ENCODE assay signal across 17 cellular contexts in the genomic region with DNA sequence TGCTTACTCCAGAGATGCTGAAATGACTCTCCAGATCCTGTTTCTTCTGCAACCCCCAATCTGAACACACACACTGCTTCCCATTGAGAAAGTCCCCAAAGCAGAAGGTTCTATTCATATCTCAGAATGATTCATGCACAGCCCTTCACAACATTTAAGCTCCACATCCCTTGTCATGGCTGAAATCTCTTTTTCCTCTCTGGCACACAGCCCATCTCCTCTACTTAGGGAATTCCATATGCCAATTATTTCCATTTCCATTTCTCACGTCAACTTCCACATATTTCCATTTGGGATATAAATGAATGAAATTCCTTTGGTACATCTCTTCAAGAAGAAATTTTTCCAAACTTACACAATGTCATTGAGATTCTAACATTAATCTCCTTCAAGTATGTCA.
A peak's percentile ranks its signal among the peaks of the same experiment; 100 is the strongest.
DNase-seq lines count a peak whose midpoint lies in the region; ATAC-seq and TF ChIP-seq lines count a peak whose summit lies in the region.
"Had no signal": no experiment of that assay in that cellular context is flagged by ENCODE, and none has a peak within 500 bp of the region (broad histone marks: within the 10 kb centered on the region; RNA-seq: fewer than 3 reads in every experiment).

No MANE protein-coding gene starts in this region.

- intact Hi-C loops in left lung (cut with DNase I), result no loop called here

- H3K27ac ChIP-seq in left lung, result no peak overlapping the region
- H3K27ac ChIP-seq: thyroid gland had no signal

- no peak for ATAC-seq in HG02973 (IDR thresholded peaks at IDR 0.05; ENCODE audit: unreplicated experiment)
- no peak for ATAC-seq in left lung
- ATAC-seq in GM19463 (IDR thresholded peaks at IDR 0.05; ENCODE audit: unreplicated experiment), result no peak
- ATAC-seq: HepG2 had no signal

- H3K4me3 ChIP-seq in choroid plexus epithelial cell (ENCODE audit: low read depth, low read length) (no peak overlapping the region), left lung (no peak overlapping the region)
- H3K4me3 ChIP-seq: thyroid gland had no signal

- H3K27me3 ChIP-seq in left lung, result no peaks in the 10 kb centered on the region
- H3K27me3 ChIP-seq: thyroid gland had no signal

- no peaks in the 10 kb centered on the region for H3K9me3 ChIP-seq in left lung
- H3K9me3 ChIP-seq: thyroid gland had no signal

- H3K4me1 ChIP-seq in left lung, result no peaks in the 10 kb centered on the region
- H3K4me1 ChIP-seq: thyroid gland had no signal

- H3K36me3 ChIP-seq in left lung, result no peaks in the 10 kb centered on the region
- H3K36me3 ChIP-seq: thyroid gland had no signal

- TF ChIP-seq CTCF in choroid plexus epithelial cell (conservative IDR thresholded peaks at IDR 0.05; ENCODE audit: low read depth, low read length) (no peak), left lung (IDR thresholded peaks at IDR 0.05) (no peak)

- DNase-seq in AG08396 (ENCODE audit: low spot score) (peak; percentile 26), LHCN-M2 (ENCODE audit: low read depth) (peak; percentile 75), choroid plexus epithelial cell (ENCODE audit: low read depth) (peak; percentile 78), middle frontal gyrus (ENCODE audit: extremely low spot score, low spot score) (peak; percentile 20), left lung (no peak), KG1 (lab: John Stamatoyannopoulos, UW) (no peak)
- DNase-seq: activated CD8-positive, alpha-beta memory T cell treated with anti-CD3 and anti-CD28 coated beads, Interleukin-2, amount 50 U/mL, for 4 hours; DND-41; mammary epithelial cell; NCI-H1048; NCI-H345; posterior cingulate gyrus; stimulated activated CD4-positive, alpha-beta T cell treated with anti-CD3 and anti-CD28 coated beads, Interleukin-15, amount 100 ng/mL, for 24 hours; thyroid gland had no signal

Comparison
In these comparisons a context has a peak if more than half of its experiments do, and no peak if none do; other contexts are left out.
1. DNase-seq: peak in AG08396 (single experiment), LHCN-M2 (single experiment), choroid plexus epithelial cell (single experiment) and middle frontal gyrus (single experiment); none in left lung (0 of 2) and KG1 (single experiment).